ENCODE assay signal across 6 cellular contexts in genomic region chr12:64157110-64157509, GRCh38.
"Had no signal": no experiment of that assay in that cellular context is flagged by ENCODE, and none has a peak within 500 bp of the region (broad histone marks: within the 10 kb centered on the region; RNA-seq: fewer than 3 reads in every experiment).

No MANE protein-coding gene starts in this region.

- H3K27me3 Mint-ChIP-seq: IgD-negative memory B cell had no signal

- FAIRE-seq: HTR-8/SVneo, K562 had no signal

- ATAC-seq: K562 had no signal

- H3K27ac ChIP-seq: HL-60 had no signal

- H3K4me3 ChIP-seq: K562 had no signal

- DNase-seq: KBM-7, KG1 had no signal

- H3K4me3 Mint-ChIP-seq: IgD-negative memory B cell had no signal

- H3K4me1 Mint-ChIP-seq: IgD-negative memory B cell had no signal
